Comparison of ENCODE assay signal across 10 cellular contexts in genomic region chr3:138381950-138382715, GRCh38. TPM values are rescaled to one million over a fixed set of nuclear protein-coding genes. Genes with fewer than 3 reads are reported as not detected.
DNase-seq lines count a peak whose midpoint lies in the region; ATAC-seq and TF ChIP-seq lines count a peak whose summit lies in the region.
"Had no signal": no experiment of that assay in that cellular context is flagged by ENCODE, and none has a peak within 500 bp of the region (broad histone marks: within the 10 kb centered on the region; RNA-seq: fewer than 3 reads in every experiment).

No MANE protein-coding gene starts in this region.

- H2AFZ ChIP-seq in IMR-90 (replicated peaks; ENCODE audit: low read length, poor library complexity) = peak overlapping the region; percentile 72

- H3K27ac ChIP-seq in IMR-90 (ENCODE audit: insufficient read depth, low read length) (peak overlapping the region; percentile 19), duodenal mucosa (ENCODE audit: low read depth, low read length) (peak overlapping the region; percentile 55), liver (ENCODE audit: low read depth in 1 of 2, low read length in 2 of 2) (peak overlapping the region; percentile 3 to 38), substantia nigra (ENCODE audit: low read depth, low read length, poor library complexity, severe bottlenecking) (peak overlapping the region; percentile 89)

- no TSS peak for BruUV-seq in IMR-90 (replicated peaks; lab: Mats Ljungman, UMichigan)

- ATAC-seq in IMR-90 (ENCODE audit: low read depth) = peak; percentile 89
- ATAC-seq in HG03469 (IDR thresholded peaks at IDR 0.05; ENCODE audit: unreplicated experiment) = no peak
- ATAC-seq in HG02623 (IDR thresholded peaks at IDR 0.05; ENCODE audit: unreplicated experiment) = no peak

- H3K56ac ChIP-seq in IMR-90 (ENCODE audit: extremely low read depth, insufficient read depth, low read length) = no peak overlapping the region

- in situ Hi-C loops in IMR-90 (cut with MboI; ENCODE audit: low sequenced_read_pairs) = no loop called here

- POLR2A ChIA-PET in IMR-90 (lab: Charles Lee; ENCODE audit: unreplicated experiment) = no interaction called here

- H2AK5ac ChIP-seq in IMR-90 (ENCODE audit: low read depth, low read length) = peak overlapping the region; percentile 59; the same call in 1 of the 2 replicates

- dilution Hi-C loops in IMR-90 (cut with HindIII; ENCODE audit: low sequenced_read_pairs, unreplicated experiment) = no loop called here

- H2BK20ac ChIP-seq in IMR-90 (ENCODE audit: low read depth, low read length) = 0 out of 2 replicates have a peak overlapping the region, but pooled peaks have one; percentile 1

- H3K9me1 ChIP-seq in IMR-90 (ENCODE audit: insufficient read depth, low read length) = peaks cover 23% of the 10 kb centered on the region

- no peak overlapping the region for H3K4me3 ChIP-seq in IMR-90 (ENCODE audit: insufficient read depth, low read depth, low read length)
- H3K4me3 ChIP-seq in duodenal mucosa (ENCODE audit: low read depth in 1 of 2, low read length in 2 of 2) = no peak overlapping the region
- H3K4me3 ChIP-seq in liver (ENCODE audit: low read depth in 1 of 3, low read length in 3 of 3) = no peak overlapping the region

- peaks cover 40 to 49% of the 10 kb centered on the region in 2 experiments for H3K79me1 ChIP-seq in IMR-90 (ENCODE audit: low read depth in 1 of 2, low read length in 2 of 2)

- peak overlapping the region; percentile 79 for H3K4ac ChIP-seq in IMR-90 (ENCODE audit: low read depth, low read length)

- peak overlapping the region; percentile 37 for H3K9ac ChIP-seq in IMR-90 (ENCODE audit: low read depth, low read length)
- H3K9ac ChIP-seq in duodenal mucosa (ENCODE audit: low read depth in 1 of 2, low read length in 2 of 2) = no peak overlapping the region
- H3K9ac ChIP-seq in liver (ENCODE audit: low read depth in 1 of 2, low read length in 2 of 2) = no peak overlapping the region

- peak overlapping the region; percentile 76 for H2AK9ac ChIP-seq in IMR-90 (replicated peaks; ENCODE audit: low read depth, low read length, poor library complexity)

- TF ChIP-seq RAD21 in IMR-90 (IDR thresholded peaks at IDR 0.05; ENCODE audit: low read length) (no peak), liver (IDR thresholded peaks at IDR 0.05) (peak; percentile 20 to 27)

- no peak for TF ChIP-seq POLR2A in IMR-90 (IDR thresholded peaks at IDR 0.05; ENCODE audit: low read depth, low read length)

- H3K36me3 ChIP-seq in IMR-90 (ENCODE audit: control insufficient read depth, insufficient read depth, low read length) (no peaks in the 10 kb centered on the region; the same call in 1 of the 2 replicates), duodenal mucosa (ENCODE audit: control insufficient read depth in 1 of 2, insufficient read depth in 2 of 2, low read length in 2 of 2) (no peaks in the 10 kb centered on the region), liver (ENCODE audit: control insufficient read depth in 4 of 4, insufficient read depth in 3 of 4, low read depth in 1 of 4, low read length in 3 of 4) (no peaks in the 10 kb centered on the region)

- no peak overlapping the region for H3K23ac ChIP-seq in IMR-90 (ENCODE audit: low read depth, low read length)

- CTCF ChIA-PET in IMR-90 (lab: Yijun Ruan, JAX) = no interaction called here

- peak overlapping the region; percentile 13 for H3K14ac ChIP-seq in IMR-90 (replicated peaks; ENCODE audit: low read depth, low read length)

- H3K4me1 ChIP-seq in IMR-90 (ENCODE audit: control insufficient read depth, insufficient read depth, low read length) (peaks cover 12% of the 10 kb centered on the region), duodenal mucosa (ENCODE audit: control insufficient read depth in 1 of 2, insufficient read depth in 2 of 2, low read length in 2 of 2) (peaks cover 0 to 4% of the 10 kb centered on the region in 2 donors), liver (ENCODE audit: control insufficient read depth in 4 of 4, insufficient read depth in 4 of 4, low read length in 3 of 4) (peaks cover 1 to 8% (median 4%) of the 10 kb centered on the region in 4 donors)

- peak overlapping the region; percentile 38; the same call in 1 of the 2 replicates for H4K5ac ChIP-seq in IMR-90 (ENCODE audit: low read depth, low read length)

- intact Hi-C loops in IMR-90 (cut with micrococcal nuclease) = no loop called here

- peak overlapping the region; percentile 55; the same call in 1 of the 3 replicates for H2BK15ac ChIP-seq in IMR-90 (ENCODE audit: low read depth, low read length)

- TF ChIP-seq CTCF in IMR-90 (conservative IDR thresholded peaks at IDR 0.05; ENCODE audit: low read depth, low read length) = no peak
- no peak for TF ChIP-seq CTCF in liver (IDR thresholded peaks at IDR 0.05; ENCODE audit: low read depth, low read length, missing input control)

- peak overlapping the region; percentile 50 for H2BK5ac ChIP-seq in IMR-90 (ENCODE audit: low read depth, low read length, poor library complexity, severe bottlenecking)

- H4K91ac ChIP-seq in IMR-90 (ENCODE audit: insufficient read depth, low read depth, low read length) = peak overlapping the region; percentile 31

- H4K8ac ChIP-seq in IMR-90 (ENCODE audit: low read depth in 2 of 2, low read length in 2 of 2) = peak overlapping the region; percentile 30 to 75

- no peaks in the 10 kb centered on the region for H3K27me3 ChIP-seq in IMR-90 (ENCODE audit: control insufficient read depth, insufficient read depth, low read length)
- no peaks in the 10 kb centered on the region for H3K27me3 ChIP-seq in duodenal mucosa (ENCODE audit: control insufficient read depth in 1 of 2, insufficient read depth in 2 of 2, low read length in 2 of 2)
- H3K27me3 ChIP-seq in liver (ENCODE audit: control insufficient read depth in 4 of 4, insufficient read depth in 4 of 4, low read length in 3 of 4) = no peaks in the 10 kb centered on the region

- H4K20me1 ChIP-seq in IMR-90 (ENCODE audit: insufficient read depth, low read length) = 0 out of 2 replicates have a peak, but pooled peaks cover 3% of the 10 kb centered on the region

- no peak overlapping the region for H2BK120ac ChIP-seq in IMR-90 (ENCODE audit: low read depth, low read length)

- 100% methylated on average over 1 of the region's 3 CpGs; no CpG with 5 or more reads in 1 of the 2 experiments for WGBS in IMR-90 (ENCODE audit: extremely low coverage in 2 of 2, insufficient read length in 1 of 2), 2 experiments
- WGBS in liver = 94% methylated on average over 3 of the region's 3 CpGs

- H3K9me3 ChIP-seq in IMR-90 (ENCODE audit: control insufficient read depth, insufficient read depth, low read length) = no peaks in the 10 kb centered on the region
- H3K9me3 ChIP-seq in duodenal mucosa (ENCODE audit: control insufficient read depth in 1 of 2, low read length in 2 of 2) = no peaks in the 10 kb centered on the region
- no peaks in the 10 kb centered on the region for H3K9me3 ChIP-seq in liver (ENCODE audit: control insufficient read depth in 4 of 4, low read length in 3 of 4)

- DNase-seq in IMR-90 (peak; percentile 45), substantia nigra (lab: John Stamatoyannopoulos, UW) (peak in 40 of 49 donors; percentile 20 to 86 (median 67)), D341Med (ENCODE audit: low spot score) (no peak), GDM1 (lab: John Stamatoyannopoulos, UW) (no peak)
- DNase-seq: KBM-7 had no signal

- no peak overlapping the region for H3K4me2 ChIP-seq in IMR-90 (ENCODE audit: low read depth, low read length)

- H3K18ac ChIP-seq in IMR-90 (ENCODE audit: low read depth, low read length) = peak overlapping the region; percentile 30

TF ChIP-seq in IMR-90, 13 proteins besides CTCF, POLR2A, EP300 and RAD21 (continues in another document):
- no peak for TF ChIP-seq RCOR1 (IDR thresholded peaks at IDR 0.05; ENCODE audit: insufficient replicate concordance, low read length)
- no peak for TF ChIP-seq CHD1 (IDR thresholded peaks at IDR 0.05; ENCODE audit: low read depth, low read length)
- TF ChIP-seq BHLHE40 (IDR thresholded peaks at IDR 0.05; ENCODE audit: low read depth, low read length) = no peak
- no peak for TF ChIP-seq USF2 (IDR thresholded peaks at IDR 0.05; ENCODE audit: low read depth, low read length)

TF ChIP-seq in liver, 16 proteins besides CTCF, POLR2A, EP300 and RAD21 (continues in another document):
- peak; percentile 73 for TF ChIP-seq MAX (IDR thresholded peaks at IDR 0.05)
- TF ChIP-seq EGR1 (IDR thresholded peaks at IDR 0.05; ENCODE audit: low read depth in 2 of 2) = no peak
- no peak for TF ChIP-seq ZBTB33 (IDR thresholded peaks at IDR 0.05)

RNA-seq across cellular contexts. Expression of gene MRAS, which starts 33.8 kb away (rescaled TPM):
- total RNA-seq in IMR-90 (2012; rRNA removed) (56.1 and 59.3 TPM in 2 replicates), liver (1 to 10 TPM; 1.6 to 2.6 TPM)
- polyA plus RNA-seq in IMR-90 (2012; rRNA removed) (48.1 and 60.6 TPM in 2 replicates), liver (1 to 10 TPM; 1.6 to 2.2 TPM)
- polyA plus RNA-seq in IMR-90 (2012; cell fraction: cytosol; rRNA removed) = 24.1 and 33.7 TPM in 2 replicates
- polyA plus RNA-seq in IMR-90 (2012; cell fraction: nucleus; rRNA removed; ENCODE audit: low replicate concordance) = 22.7 and 38.2 TPM in 2 replicates

RNA-seq across cellular contexts. Expression of gene ESYT3, which starts 52.3 kb away (rescaled TPM):
- under 0.01 TPM in 2 replicates for total RNA-seq in IMR-90 (2012; rRNA removed)
- 0.02 and 0.03 TPM in 2 replicates for polyA plus RNA-seq in IMR-90 (2012; rRNA removed)
- 0.04 and 0.05 TPM in 2 replicates for polyA plus RNA-seq in IMR-90 (2012; cell fraction: cytosol; rRNA removed)
- polyA plus RNA-seq in IMR-90 (2012; cell fraction: nucleus; rRNA removed; ENCODE audit: low replicate concordance) = 0.25 and 0.32 TPM in 2 replicates
- total RNA-seq in liver = under 1 TPM; under 0.01 to 0.05 TPM
- under 1 TPM; 0.06 to 0.07 TPM for polyA plus RNA-seq in liver

RNA-seq across cellular contexts. Expression of gene NME9, which starts 52.5 kb away (rescaled TPM):
- total RNA-seq in IMR-90 (2012; rRNA removed) (not detected in 2 replicates), liver (under 1 TPM in 1 of 2 donors, not detected in 1; 0.08 TPM)
- polyA plus RNA-seq in IMR-90 (2012; rRNA removed) (not detected in 2 replicates), liver (under 1 TPM in 1 of 2 donors, not detected in 1; 0.39 TPM)
- polyA plus RNA-seq in IMR-90 (2012; cell fraction: cytosol; rRNA removed) = not detected in 2 replicates
- polyA plus RNA-seq in IMR-90 (2012; cell fraction: nucleus; rRNA removed; ENCODE audit: low replicate concordance) = 0.03 TPM in 1 of 2 replicates, not detected in the other
- polyA plus RNA-seq: urinary bladder had no signal

Comparison
In these comparisons a context has a peak if more than half of its experiments do, and no peak if none do; other contexts are left out.
1. DNase-seq: peak in IMR-90 (single experiment) and substantia nigra (40 of 49); none in D341Med (single experiment) and GDM1 (single experiment).
2. H3K27ac ChIP-seq: peak in every context shown above with its lines; median percentile 89 in substantia nigra; 55 in duodenal mucosa; 20 in liver; 19 in IMR-90.
3. RNA of gene MRAS, which starts 33.8 kb away (total RNA-seq): 56.1 to 59.3 TPM in IMR-90; 1.6 to 2.6 TPM in liver; every median in the first group is over 10 times any median in the second.